In the genomic region with DNA sequence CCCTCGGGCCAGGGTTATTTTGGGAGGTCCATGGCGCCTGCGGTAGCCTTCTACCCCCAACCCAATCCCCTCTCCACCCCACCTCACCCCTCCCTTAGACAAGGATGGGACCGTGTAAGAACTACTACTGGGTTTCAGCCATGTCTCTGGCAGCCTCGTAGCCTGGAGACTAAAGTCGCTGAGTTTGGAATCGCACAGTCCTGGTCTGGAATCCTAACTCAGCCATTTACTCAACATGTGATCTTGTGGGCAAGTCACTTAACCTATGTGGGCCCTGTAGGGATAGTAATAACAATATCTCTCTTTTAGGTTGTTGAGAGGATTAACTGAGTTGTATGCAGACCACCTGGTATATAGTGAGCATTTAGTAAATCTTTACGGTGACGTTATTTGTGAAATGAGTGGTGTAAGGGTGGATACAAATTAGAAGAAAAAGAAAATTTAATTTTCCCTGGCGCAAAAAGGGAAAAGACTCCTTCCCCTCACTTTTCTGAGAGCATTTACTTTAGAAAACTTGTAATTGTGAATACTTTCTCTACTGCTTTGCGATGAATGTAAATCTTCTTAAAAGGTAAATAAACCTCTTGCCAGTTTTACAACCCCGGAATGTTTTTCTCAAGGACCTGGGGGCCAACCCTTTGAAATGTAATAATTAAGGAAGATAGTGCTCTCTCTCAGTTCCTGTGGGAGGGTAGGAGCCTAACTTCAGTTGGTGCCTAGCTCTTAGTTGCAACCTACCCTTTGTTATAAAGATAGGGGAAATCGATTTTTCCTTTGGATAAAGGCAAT, we compare ENCODE assay signal across 8 cellular contexts.
A peak's percentile ranks its signal among the peaks of the same experiment; 100 is the strongest.
DNase-seq lines count a peak whose midpoint lies in the region; ATAC-seq and TF ChIP-seq lines count a peak whose summit lies in the region.

No MANE protein-coding gene starts in this region.

- H3K79me2 ChIP-seq in DOHH2 (ENCODE audit: control insufficient read depth, low read length) = peaks cover 29% of the 10 kb centered on the region
- H3K79me2 ChIP-seq in MM.1S (ENCODE audit: low read length) = peaks cover 15% of the 10 kb centered on the region

- H3K27me3 ChIP-seq in DOHH2 (ENCODE audit: control insufficient read depth, low read length) (no peaks in the 10 kb centered on the region), MM.1S (replicated peaks; ENCODE audit: insufficient read depth, low read length) (no peaks in the 10 kb centered on the region), iPS-20b (ENCODE audit: insufficient read depth, low read length) (peaks cover 48% of the 10 kb centered on the region)

- H3K36me3 Mint-ChIP-seq in activated naive CD8-positive, alpha-beta T cell treated with anti-CD3 and anti-CD28 coated beads, Interleukin-2, amount 50 U/mL, for 24 hours (ENCODE audit: low read depth) = peaks cover 19% of the 10 kb centered on the region
- H3K36me3 Mint-ChIP-seq in stimulated activated memory B cell treated with anti-CD40 and anti-IgM and Interleukin-4, amounts not matched to agents 10 μg/mL and 1 μg/mL and 100 μg/mL, for 72 hours = peaks cover 31% of the 10 kb centered on the region

- ATAC-seq in GM21619 (IDR thresholded peaks at IDR 0.05; ENCODE audit: unreplicated experiment) = peak; percentile 36
- ATAC-seq in activated naive CD8-positive, alpha-beta T cell treated with anti-CD3 and anti-CD28 coated beads, Interleukin-2, amount 50 U/mL, for 24 hours = peak; percentile 44
- peak; percentile 68 for ATAC-seq in stimulated activated memory B cell treated with anti-CD40 and anti-IgM and Interleukin-4, amounts not matched to agents 10 μg/mL and 1 μg/mL and 100 μg/mL, for 72 hours

- no peaks in the 10 kb centered on the region for H3K9me3 Mint-ChIP-seq in activated naive CD8-positive, alpha-beta T cell treated with anti-CD3 and anti-CD28 coated beads, Interleukin-2, amount 50 U/mL, for 24 hours
- no peaks in the 10 kb centered on the region for H3K9me3 Mint-ChIP-seq in stimulated activated memory B cell treated with anti-CD40 and anti-IgM and Interleukin-4, amounts not matched to agents 10 μg/mL and 1 μg/mL and 100 μg/mL, for 72 hours

- H3K9me2 ChIP-seq in DOHH2 (replicated peaks; ENCODE audit: control insufficient read depth, low read length) (no peaks in the 10 kb centered on the region), MM.1S (replicated peaks; ENCODE audit: insufficient read depth, low read length) (no peaks in the 10 kb centered on the region)

- H3F3A ChIP-seq in DOHH2 (ENCODE audit: control insufficient read depth, insufficient read depth) (peaks cover 4% of the 10 kb centered on the region; the same call in 1 of the 2 replicates), MM.1S (ENCODE audit: insufficient read depth, low read length) (no peaks in the 10 kb centered on the region)

- peak overlapping the region; percentile 98 for H3K4me3 Mint-ChIP-seq in activated naive CD8-positive, alpha-beta T cell treated with anti-CD3 and anti-CD28 coated beads, Interleukin-2, amount 50 U/mL, for 24 hours
- H3K4me3 Mint-ChIP-seq in stimulated activated memory B cell treated with anti-CD40 and anti-IgM and Interleukin-4, amounts not matched to agents 10 μg/mL and 1 μg/mL and 100 μg/mL, for 72 hours = peak overlapping the region; percentile 99

- H3K9me3 ChIP-seq in DOHH2 (ENCODE audit: control insufficient read depth, insufficient read depth, low read length) = no peaks in the 10 kb centered on the region
- H3K9me3 ChIP-seq in MM.1S (replicated peaks; ENCODE audit: insufficient read depth, low read length) = no peaks in the 10 kb centered on the region
- no peaks in the 10 kb centered on the region for H3K9me3 ChIP-seq in iPS-20b (ENCODE audit: insufficient read depth, low read depth, low read length)

- H4K20me1 ChIP-seq in DOHH2 (ENCODE audit: control insufficient read depth, insufficient read depth, low read depth, low read length) (no peaks in the 10 kb centered on the region), MM.1S (ENCODE audit: insufficient read depth, low read length) (no peaks in the 10 kb centered on the region)

- peak overlapping the region; percentile 84 for H3K27ac ChIP-seq in DOHH2 (ENCODE audit: low read depth, low read length)
- peak overlapping the region; percentile 75 for H3K27ac ChIP-seq in MM.1S (ENCODE audit: low read length)
- H3K27ac ChIP-seq in iPS-20b (ENCODE audit: low read length) = peak overlapping the region; percentile 92

- peaks cover 34% of the 10 kb centered on the region for H3K4me1 Mint-ChIP-seq in activated naive CD8-positive, alpha-beta T cell treated with anti-CD3 and anti-CD28 coated beads, Interleukin-2, amount 50 U/mL, for 24 hours
- peaks cover 25% of the 10 kb centered on the region for H3K4me1 Mint-ChIP-seq in stimulated activated memory B cell treated with anti-CD40 and anti-IgM and Interleukin-4, amounts not matched to agents 10 μg/mL and 1 μg/mL and 100 μg/mL, for 72 hours

- peak overlapping the region; percentile 99 for H3K27ac Mint-ChIP-seq in activated naive CD8-positive, alpha-beta T cell treated with anti-CD3 and anti-CD28 coated beads, Interleukin-2, amount 50 U/mL, for 24 hours
- H3K27ac Mint-ChIP-seq in stimulated activated memory B cell treated with anti-CD40 and anti-IgM and Interleukin-4, amounts not matched to agents 10 μg/mL and 1 μg/mL and 100 μg/mL, for 72 hours = peak overlapping the region; percentile 99

- H3K4me3 ChIP-seq in DOHH2 (ENCODE audit: low read length) (peak overlapping the region; percentile 96), MM.1S (ENCODE audit: low read length) (peak overlapping the region; percentile 91), iPS-20b (ENCODE audit: low read length) (peak overlapping the region; percentile 90)

- H3K4me2 ChIP-seq in DOHH2 (ENCODE audit: low read length) (peak overlapping the region; percentile 97), MM.1S (ENCODE audit: low read depth, low read length) (peak overlapping the region; percentile 90)

- H2AFZ ChIP-seq in MM.1S (ENCODE audit: low read length) = peak overlapping the region; percentile 79

- no peak for TF ChIP-seq CTCF in DOHH2 (IDR thresholded peaks at IDR 0.05; ENCODE audit: low read depth, low read length, poor library complexity, severe bottlenecking)
- TF ChIP-seq CTCF in MM.1S (IDR thresholded peaks at IDR 0.05; ENCODE audit: low read length) = no peak

- DNase-seq in MM.1S (peak; percentile 19), medulla oblongata (ENCODE audit: extremely low spot score) (no peak), HuH-7.5 (ENCODE audit: low spot score) (no peak)
- DNase-seq in activated naive CD8-positive, alpha-beta T cell treated with anti-CD3 and anti-CD28 coated beads, Interleukin-2, amount 50 U/mL, for 24 hours = no peak

- no peaks in the 10 kb centered on the region for H3K27me3 Mint-ChIP-seq in activated naive CD8-positive, alpha-beta T cell treated with anti-CD3 and anti-CD28 coated beads, Interleukin-2, amount 50 U/mL, for 24 hours
- H3K27me3 Mint-ChIP-seq in stimulated activated memory B cell treated with anti-CD40 and anti-IgM and Interleukin-4, amounts not matched to agents 10 μg/mL and 1 μg/mL and 100 μg/mL, for 72 hours = no peaks in the 10 kb centered on the region

- H3K9ac ChIP-seq in MM.1S (ENCODE audit: low read length) (peak overlapping the region; percentile 86), iPS-20b (ENCODE audit: low read depth, low read length) (peak overlapping the region; percentile 96)

- H3K36me3 ChIP-seq in DOHH2 (ENCODE audit: control insufficient read depth, low read length) (peaks cover 34% of the 10 kb centered on the region), MM.1S (replicated peaks; ENCODE audit: insufficient read depth, low read length) (no peaks in the 10 kb centered on the region), iPS-20b (ENCODE audit: insufficient read depth, low read depth, low read length) (peaks cover 27% of the 10 kb centered on the region)

- H3K4me1 ChIP-seq in DOHH2 (ENCODE audit: control insufficient read depth, low read length) = peaks cover 27% of the 10 kb centered on the region
- H3K4me1 ChIP-seq in MM.1S (ENCODE audit: low read length) = peaks cover 4% of the 10 kb centered on the region
- peaks cover 11% of the 10 kb centered on the region; the same call in 1 of the 2 replicates for H3K4me1 ChIP-seq in iPS-20b (ENCODE audit: insufficient read depth, low read length)
